In the genomic region with DNA sequence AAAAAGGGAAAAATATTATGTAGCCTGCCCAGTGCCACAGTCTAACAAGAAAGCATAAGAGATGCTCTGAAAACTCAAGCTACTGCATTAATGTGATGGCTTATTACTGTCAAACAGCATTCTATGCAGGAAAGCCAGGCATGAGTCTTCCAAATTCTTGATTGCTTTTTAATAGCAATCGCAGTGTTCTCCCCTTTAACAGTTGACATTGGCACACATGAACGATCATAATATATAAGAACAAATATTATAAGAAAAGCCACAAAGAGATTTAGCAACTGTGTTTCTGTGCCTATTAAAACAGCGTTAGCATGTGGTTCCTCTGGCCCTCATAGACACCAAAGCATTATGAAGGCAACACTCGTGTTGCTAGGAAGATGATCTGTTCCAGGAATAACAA, we compare ENCODE assay signal across 22 cellular contexts.
A peak's percentile ranks its signal among the peaks of the same experiment; 100 is the strongest.
DNase-seq lines count a peak whose midpoint lies in the region; FAIRE-seq and TF ChIP-seq lines count a peak whose summit lies in the region.
"Had no signal": no experiment of that assay in that cellular context is flagged by ENCODE, and none has a peak within 500 bp of the region (broad histone marks: within the 10 kb centered on the region; RNA-seq: fewer than 3 reads in every experiment).

No MANE protein-coding gene starts in this region.

- H3F3A ChIP-seq in neural cell (ENCODE audit: insufficient read depth, low read length, poor library complexity, severe bottlenecking): peaks cover 3% of the 10 kb centered on the region

- no peak for FAIRE-seq in RCC 7860 (lab: Jason Lieb, UNC)
- FAIRE-seq: A204.1, GM12878, H54 had no signal

- no peak overlapping the region for H3K9ac ChIP-seq in neural cell (ENCODE audit: low read length)
- H3K9ac ChIP-seq: BLaER1 had no signal

- TF ChIP-seq CTCF in LNCaP clone FGC (IDR thresholded peaks at IDR 0.05; ENCODE audit: control insufficient read depth, extremely low read depth, insufficient read depth) (no peak), neural cell (IDR thresholded peaks at IDR 0.05; ENCODE audit: poor library complexity, severe bottlenecking) (no peak), type B pancreatic cell (conservative IDR thresholded peaks at IDR 0.05) (no peak)

- peaks cover 3% of the 10 kb centered on the region for H3K36me3 Mint-ChIP-seq in type B pancreatic cell
- H3K36me3 Mint-ChIP-seq: CD14-positive monocyte; CD8-positive, alpha-beta memory T cell had no signal

- peak; percentile 11 for TF ChIP-seq RAD21 in neural cell (conservative IDR thresholded peaks at IDR 0.05)

- H3K9me2 ChIP-seq in neural cell (ENCODE audit: insufficient read depth, low read length): no peaks in the 10 kb centered on the region

- H3K4me1 Mint-ChIP-seq in type B pancreatic cell (ENCODE audit: unreplicated experiment): peaks cover 31% of the 10 kb centered on the region
- H3K4me1 Mint-ChIP-seq: B cell; CD14-positive monocyte; CD8-positive, alpha-beta memory T cell had no signal

- no peak overlapping the region for H3K4me3 Mint-ChIP-seq in type B pancreatic cell
- H3K4me3 Mint-ChIP-seq: B cell; CD14-positive monocyte; CD4-positive, alpha-beta T cell; CD8-positive, alpha-beta memory T cell; HFFc6 had no signal

- no peaks in the 10 kb centered on the region for H3K36me3 ChIP-seq in neural cell (ENCODE audit: insufficient read depth, low read length)
- H3K36me3 ChIP-seq: BLaER1, HAP-1 had no signal

- H4K20me1 ChIP-seq in neural cell (ENCODE audit: insufficient read depth): no peaks in the 10 kb centered on the region
- H4K20me1 ChIP-seq: BLaER1 had no signal

- no peaks in the 10 kb centered on the region for H3K79me2 ChIP-seq in neural cell (replicated peaks; ENCODE audit: insufficient read depth, low read length)

- no peaks in the 10 kb centered on the region for H3K27me3 ChIP-seq in neural cell (ENCODE audit: insufficient read depth, low read depth, low read length)
- H3K27me3 ChIP-seq: BLaER1 had no signal

- peaks cover 9% of the 10 kb centered on the region for H3K27me3 Mint-ChIP-seq in type B pancreatic cell
- H3K27me3 Mint-ChIP-seq: CD4-positive, alpha-beta T cell had no signal

- H3K9me3 Mint-ChIP-seq in type B pancreatic cell: peaks cover 9% of the 10 kb centered on the region
- H3K9me3 Mint-ChIP-seq: CD4-positive, alpha-beta T cell had no signal

- peak; percentile 54 for TF ChIP-seq EP300 in neural cell (conservative IDR thresholded peaks at IDR 0.05; ENCODE audit: poor library complexity, severe bottlenecking)

- H3K27ac ChIP-seq in neural cell (ENCODE audit: low read length): peak overlapping the region; percentile 66
- H3K27ac ChIP-seq: 22Rv1, BLaER1 had no signal

- H3K9me3 ChIP-seq in neural cell (ENCODE audit: low read length): no peaks in the 10 kb centered on the region
- H3K9me3 ChIP-seq: HAP-1 had no signal

- H3K4me3 ChIP-seq in LNCaP clone FGC (ENCODE audit: low read depth, low read length) (no peak overlapping the region), neural cell (ENCODE audit: low read length) (peak overlapping the region; percentile 29)
- H3K4me3 ChIP-seq: BLaER1, GM12878, HAP-1 had no signal

- DNase-seq in DMS79 treated with DMSO at 0.1 percent for 48 hours (lab: John Stamatoyannopoulos, UW) (peak; percentile 37), DMS79 (lab: John Stamatoyannopoulos, UW) (no peak), LNCaP clone FGC (ENCODE audit: low read depth) (peak; percentile 65), RCC 7860 (ENCODE audit: low spot score) (no peak), type B pancreatic cell (ENCODE audit: extremely low spot score, unreplicated experiment) (no peak)
- DNase-seq: Calu3; CD4-positive, alpha-beta T cell; CD8-positive, alpha-beta memory T cell; DMS53; EL; GDM1; GOT3; HFFc6 had no signal

- H3K27ac Mint-ChIP-seq in type B pancreatic cell: no peak overlapping the region
- H3K27ac Mint-ChIP-seq: B cell; CD4-positive, alpha-beta T cell; CD8-positive, alpha-beta memory T cell; HFFc6 had no signal

- peak overlapping the region; percentile 38 for H3K4me2 ChIP-seq in neural cell (ENCODE audit: low read length)
- H3K4me2 ChIP-seq: BLaER1 had no signal

- no peak overlapping the region for H2AFZ ChIP-seq in neural cell (ENCODE audit: low read depth, low read length)

TF ChIP-seq in neural cell, 6 proteins besides CTCF, POLR2A, EP300 and RAD21:
- TF ChIP-seq POLR2AphosphoS5 (IDR thresholded peaks at IDR 0.05) (peak; percentile 20), TAF1 (IDR thresholded peaks at IDR 0.05; ENCODE audit: low read depth) (no peak)

Comparison
In these comparisons a context has a peak if more than half of its experiments do, and no peak if none do; other contexts are left out.
1. DNase-seq: peak in DMS79 treated with DMSO at 0.1 percent for 48 hours (single experiment) and LNCaP clone FGC (single experiment); none in DMS79 (single experiment), RCC 7860 (single experiment) and type B pancreatic cell (single experiment).